18 cellular contexts compared by ENCODE assay signal in genomic region chr15:73078291-73078690, GRCh38.
"Had no signal": no experiment of that assay in that cellular context is flagged by ENCODE, and none has a peak within 500 bp of the region (broad histone marks: within the 10 kb centered on the region; RNA-seq: fewer than 3 reads in every experiment).

No MANE protein-coding gene starts in this region.

- ATAC-seq: body of pancreas, heart left ventricle had no signal

- DNase-seq: activated CD4-positive, alpha-beta T cell treated with anti-CD3 and anti-CD28 coated beads, Interleukin-2, amount 10 ng/mL, durations not matched to agents 7 days and 5 days; activated CD4-positive, CD25-positive, alpha-beta regulatory T cell; activated naive CD4-positive, alpha-beta T cell treated with anti-CD3 and anti-CD28 coated beads, Interleukin-2, amount 10 ng/mL, durations not matched to agents 7 days and 5 days; activated T-cell treated with anti-CD3 and anti-CD28 coated beads for 4 hours; cerebellar nuclear complex; esophagus squamous epithelium; heart left ventricle; left ventricle myocardium inferior; posterior cingulate gyrus had no signal

- H3K27me3 ChIP-seq: body of pancreas, esophagus squamous epithelium, right atrium auricular region, transverse colon had no signal

- H3K27ac Mint-ChIP-seq: activated CD4-positive, alpha-beta T cell treated with anti-CD3 and anti-CD28 coated beads, Interleukin-2, amount 10 ng/mL, durations not matched to agents 7 days and 5 days; activated naive CD4-positive, alpha-beta T cell treated with anti-CD3 and anti-CD28 coated beads, Interleukin-2, amount 10 ng/mL, durations not matched to agents 7 days and 5 days; activated T-helper 2 cell treated with anti-CD3 and anti-CD28 coated beads, Interferon-gamma antibody, Interleukin-2, Interleukin-4, amounts not matched to agents 10 μg/mL and 5 μg/mL and 100 μg/mL, durations not matched to agents 14 hours and 24 hours and 36 hours; T-helper 1 cell treated with Interleukin-12 subunit alpha and Interleukin-12 subunit beta and Interleukin-4 antibody, amounts not matched to agents 30 μg/mL and 1 μg/mL, for 36 hours had no signal

- H3K36me3 ChIP-seq: esophagus squamous epithelium, heart left ventricle, left ventricle myocardium inferior, right atrium auricular region, transverse colon had no signal

- H3K36me3 Mint-ChIP-seq: activated naive CD4-positive, alpha-beta T cell treated with anti-CD3 and anti-CD28 coated beads, Interleukin-2, amount 10 ng/mL, durations not matched to agents 7 days and 5 days had no signal

- H3K27ac ChIP-seq: esophagus squamous epithelium, heart left ventricle, left ventricle myocardium inferior, right atrium auricular region had no signal

- H3K9me3 ChIP-seq: body of pancreas, esophagus squamous epithelium, heart left ventricle, left ventricle myocardium inferior, right atrium auricular region, transverse colon had no signal

- H3K4me3 ChIP-seq: body of pancreas, esophagus squamous epithelium, heart left ventricle, left ventricle myocardium inferior, right atrium auricular region, transverse colon had no signal

- H3K27me3 Mint-ChIP-seq: activated naive CD4-positive, alpha-beta T cell treated with anti-CD3 and anti-CD28 coated beads, Interleukin-2, amount 10 ng/mL, durations not matched to agents 7 days and 5 days had no signal

- H3K9me3 Mint-ChIP-seq: activated CD4-positive, alpha-beta T cell treated with anti-CD3 and anti-CD28 coated beads, Interleukin-2, amount 10 ng/mL, durations not matched to agents 7 days and 5 days; activated naive CD4-positive, alpha-beta T cell treated with anti-CD3 and anti-CD28 coated beads, Interleukin-2, amount 10 ng/mL, durations not matched to agents 7 days and 5 days; activated T-helper 2 cell treated with anti-CD3 and anti-CD28 coated beads, Interferon-gamma antibody, Interleukin-2, Interleukin-4, amounts not matched to agents 10 μg/mL and 5 μg/mL and 100 μg/mL, durations not matched to agents 14 hours and 24 hours and 36 hours; neural crest cell; T-helper 1 cell treated with Interleukin-12 subunit alpha and Interleukin-12 subunit beta and Interleukin-4 antibody, amounts not matched to agents 30 μg/mL and 1 μg/mL, for 36 hours had no signal

- H3K4me3 Mint-ChIP-seq: activated CD4-positive, alpha-beta T cell treated with anti-CD3 and anti-CD28 coated beads, Interleukin-2, amount 10 ng/mL, durations not matched to agents 7 days and 5 days; activated naive CD4-positive, alpha-beta T cell treated with anti-CD3 and anti-CD28 coated beads, Interleukin-2, amount 10 ng/mL, durations not matched to agents 7 days and 5 days; neural crest cell; T-helper 1 cell treated with Interleukin-12 subunit alpha and Interleukin-12 subunit beta and Interleukin-4 antibody, amounts not matched to agents 30 μg/mL and 1 μg/mL, for 36 hours had no signal

- H3K4me1 Mint-ChIP-seq: activated CD4-positive, alpha-beta T cell treated with anti-CD3 and anti-CD28 coated beads, Interleukin-2, amount 10 ng/mL, durations not matched to agents 7 days and 5 days; activated naive CD4-positive, alpha-beta T cell treated with anti-CD3 and anti-CD28 coated beads, Interleukin-2, amount 10 ng/mL, durations not matched to agents 7 days and 5 days had no signal

- FAIRE-seq: islet of Langerhans, small intestine, TTC549 had no signal
